Comparison of ENCODE assay signal across 8 cellular contexts in genomic region chr11:119357069-119357468, GRCh38. TPM values are rescaled to one million over a fixed set of nuclear protein-coding genes. Genes with fewer than 3 reads are reported as not detected.
DNase-seq lines count a peak whose midpoint lies in the region; ATAC-seq and TF ChIP-seq lines count a peak whose summit lies in the region.

No MANE protein-coding gene starts in this region.

- no peak for ATAC-seq in effector memory CD8-positive, alpha-beta T cell (replicated peaks)
- ATAC-seq in GM18907 (IDR thresholded peaks at IDR 0.05; ENCODE audit: unreplicated experiment) (no peak), HG02759 (IDR thresholded peaks at IDR 0.05; ENCODE audit: unreplicated experiment) (no peak)

- peaks cover 30 to 67% of the 10 kb centered on the region in 2 donors for H3K27me3 Mint-ChIP-seq in effector memory CD8-positive, alpha-beta T cell
- peaks cover 32% of the 10 kb centered on the region for H3K27me3 Mint-ChIP-seq in nephron (ENCODE audit: low read depth)

- peak overlapping the region in 1 of 2 donors; percentile 89 for H3K27ac Mint-ChIP-seq in effector memory CD8-positive, alpha-beta T cell
- H3K27ac Mint-ChIP-seq in nephron: peak overlapping the region in 1 of 3 experiments; percentile 73

- TF ChIP-seq CTCF in AG04449 (IDR thresholded peaks at IDR 0.05; ENCODE audit: insufficient read depth, low read length, missing control alignments) (no peak), nephron (IDR thresholded peaks at IDR 0.05; ENCODE audit: unreplicated experiment in 3 of 3) (no peak), RWPE1 (conservative IDR thresholded peaks at IDR 0.05; ENCODE audit: low read depth) (no peak)

- peaks cover 8 to 9% of the 10 kb centered on the region in 2 donors for H3K4me1 Mint-ChIP-seq in effector memory CD8-positive, alpha-beta T cell (ENCODE audit: low read depth in 2 of 2)
- peaks cover 55% of the 10 kb centered on the region for H3K4me1 Mint-ChIP-seq in nephron

- no peak overlapping the region for H3K27ac ChIP-seq in RWPE1

- H3K4me3 ChIP-seq in AG04449 (ENCODE audit: low read depth, low read length): peak overlapping the region; percentile 69
- peak overlapping the region; percentile 73 for H3K4me3 ChIP-seq in Jurkat, Clone E6-1 (ENCODE audit: low read length)

- peaks cover 7% of the 10 kb centered on the region for H3K36me3 Mint-ChIP-seq in effector memory CD8-positive, alpha-beta T cell (ENCODE audit: insufficient read depth)
- peaks cover 34% of the 10 kb centered on the region for H3K36me3 Mint-ChIP-seq in nephron (ENCODE audit: low read depth)

- DNase-seq in AG04449 (ENCODE audit: low read depth, low spot score) (no peak), RWPE1 (ENCODE audit: low spot score) (no peak), NCI-H510A (lab: John Stamatoyannopoulos, UW) (no peak)
- no peak for DNase-seq in Jurkat, Clone E6-1 (ENCODE audit: low read depth, low spot score)
- no peak for DNase-seq in effector memory CD8-positive, alpha-beta T cell

- CTCF ChIA-PET in AG04449 (lab: Yijun Ruan, JAX) (interaction anchor here (0.8 to 5.1 kb wide), 24 partner anchors 11 to 155 kb away, joined by 3 to 365 read pairs (median 8); partner anchors contain the start of genes C1QTNF5, MFRP and USP2), RWPE1 (lab: Yijun Ruan, JAX) (interaction anchor here (0.5 to 4.4 kb wide), 16 partner anchors 7 to 302 kb away, joined by 3 to 77 read pairs (median 8); partner anchors contain the start of genes MFRP and USP2)

- H3K4me3 Mint-ChIP-seq in effector memory CD8-positive, alpha-beta T cell: peak overlapping the region; percentile 86 to 88
- H3K4me3 Mint-ChIP-seq in nephron: peak overlapping the region; percentile 74 to 75 (median 75)

- no peaks in the 10 kb centered on the region for H3K9me3 Mint-ChIP-seq in effector memory CD8-positive, alpha-beta T cell
- H3K9me3 Mint-ChIP-seq in nephron: no peaks in the 10 kb centered on the region

- POLR2A ChIA-PET in AG04449 (lab: Yijun Ruan, JAX) (interaction anchor here (0.6 to 1.4 kb wide), 2 partner anchors 18 to 19 kb away, joined by 3 to 11 read pairs; no protein-coding TSS in a partner anchor), RWPE1 (lab: Yijun Ruan, JAX; ENCODE audit: low non-redundant PET) (no interaction called here)

RNA-seq across cellular contexts. Expression of gene MFRP, which starts 10.6 kb away (rescaled TPM):
- not detected for polyA plus RNA-seq in Jurkat, Clone E6-1 (2012; ENCODE audit: insufficient read depth, insufficient read length)

RNA-seq across cellular contexts. Expression of gene C1QTNF5, which starts 16.4 kb away (rescaled TPM):
- polyA plus RNA-seq in Jurkat, Clone E6-1 (2012; ENCODE audit: insufficient read depth, insufficient read length): not detected

RNA-seq across cellular contexts. Expression of gene RNF26, which starts 22.7 kb away (rescaled TPM):
- 40.6 TPM for polyA plus RNA-seq in Jurkat, Clone E6-1 (2012; ENCODE audit: insufficient read depth, insufficient read length)

RNA-seq across cellular contexts. Expression of gene USP2, which starts 24.4 kb away (rescaled TPM):
- 8.1 TPM for polyA plus RNA-seq in Jurkat, Clone E6-1 (2012; ENCODE audit: insufficient read depth, insufficient read length)

RNA-seq across cellular contexts. Expression of gene MCAM, which starts 40.1 kb away (rescaled TPM):
- polyA plus RNA-seq in Jurkat, Clone E6-1 (2012; ENCODE audit: insufficient read depth, insufficient read length): 9.1 TPM
